In genomic region chr10:3808689-3809199, GRCh38 we compare ENCODE assay signal across 9 cellular contexts. TPM values are rescaled to one million over a fixed set of nuclear protein-coding genes. Genes with fewer than 3 reads are reported as not detected.
A peak's percentile ranks its signal among the peaks of the same experiment; 100 is the strongest.
DNase-seq lines count a peak whose midpoint lies in the region; ATAC-seq, FAIRE-seq and TF ChIP-seq lines count a peak whose summit lies in the region.
"Had no signal": no experiment of that assay in that cellular context is flagged by ENCODE, and none has a peak within 500 bp of the region (broad histone marks: within the 10 kb centered on the region; RNA-seq: fewer than 3 reads in every experiment).

No MANE protein-coding gene starts in this region.

- CTCF ChIA-PET in OCI-LY7 (lab: Charles Lee; ENCODE audit: unreplicated experiment): no interaction called here

- ATAC-seq in CD4-positive, CD25-positive, alpha-beta regulatory T cell (ENCODE audit: low read depth in 2 of 2): no peak
- no peak for ATAC-seq in pancreas

- H3K4me1 Mint-ChIP-seq in CD4-positive, CD25-positive, alpha-beta regulatory T cell: peaks cover 5 to 88% (median 63%) of the 10 kb centered on the region in 4 donors

- H3K27me3 Mint-ChIP-seq in CD4-positive, CD25-positive, alpha-beta regulatory T cell: no peaks in the 10 kb centered on the region

- H3K9me3 Mint-ChIP-seq in CD4-positive, CD25-positive, alpha-beta regulatory T cell: no peaks in the 10 kb centered on the region

- peaks cover 79% of the 10 kb centered on the region for H3K4me1 ChIP-seq in CD4-positive, CD25-positive, alpha-beta regulatory T cell (ENCODE audit: control insufficient read depth, insufficient read depth, low read length, poor library complexity, severe bottlenecking)
- H3K4me1 ChIP-seq in OCI-LY7 (ENCODE audit: insufficient read depth, low read length, poor library complexity, severe bottlenecking) (peaks cover 86% of the 10 kb centered on the region), pancreas (peaks cover 46 to 78% (median 51%) of the 10 kb centered on the region in 3 donors)
- peaks cover 72% of the 10 kb centered on the region for H3K4me1 ChIP-seq in effector memory CD4-positive, alpha-beta T cell (ENCODE audit: control insufficient read depth, insufficient read depth, low read length, poor library complexity, severe bottlenecking)

- H3K4me3 Mint-ChIP-seq in CD4-positive, CD25-positive, alpha-beta regulatory T cell: peak overlapping the region; percentile 40 to 82 (median 50)

- H3K36me3 Mint-ChIP-seq in CD4-positive, CD25-positive, alpha-beta regulatory T cell: no peaks in the 10 kb centered on the region

- intact Hi-C loops in OCI-LY7 (cut with micrococcal nuclease; ENCODE audit: unreplicated experiment) (no loop called here), pancreas (cut with DNase I) (no loop called here)

- peak overlapping the region; percentile 34 for H3K4me3 ChIP-seq in CD4-positive, CD25-positive, alpha-beta regulatory T cell (ENCODE audit: low read depth, low read length)
- H3K4me3 ChIP-seq in OCI-LY7 (ENCODE audit: low read depth, low read length, poor library complexity, severe bottlenecking) (no peak overlapping the region), pancreas (no peak overlapping the region), MG63 (no peak overlapping the region; the same call in 1 of the 2 replicates)
- no peak overlapping the region for H3K4me3 ChIP-seq in effector memory CD4-positive, alpha-beta T cell (ENCODE audit: insufficient read depth, low read depth, low read length, poor library complexity, severe bottlenecking)

- no peaks in the 10 kb centered on the region for H3K79me2 ChIP-seq in OCI-LY7 (ENCODE audit: insufficient read depth, low read depth, low read length)

- H3K27ac Mint-ChIP-seq in CD4-positive, CD25-positive, alpha-beta regulatory T cell: peak overlapping the region in 2 of 3 donors; percentile 94 to 99

- no peak for DNase-seq in CD4-positive, CD25-positive, alpha-beta regulatory T cell
- DNase-seq in OCI-LY7 (ENCODE audit: low spot score) (no peak), pancreas (no peak), MG63 (no peak), AML-193 (lab: John Stamatoyannopoulos, UW) (no peak), iPS-NIHi7 (ENCODE audit: extremely low spot score) (no peak), occipital lobe (lab: John Stamatoyannopoulos, UW) (no peak)
- DNase-seq in effector memory CD4-positive, alpha-beta T cell: no peak
- DNase-seq: NCI-H1092 treated with DMSO at 0.1 percent for 48 hours had no signal

- H3K9me2 ChIP-seq in OCI-LY7 (ENCODE audit: insufficient read depth, low read length): no peaks in the 10 kb centered on the region

- H3K4me2 ChIP-seq in OCI-LY7 (ENCODE audit: low read length): peak overlapping the region; percentile 94

- POLR2A ChIA-PET in OCI-LY7 (lab: Charles Lee): interaction anchor here (1.9 to 2.2 kb wide), 2 partner anchors 24 to 64 kb away, joined by 7 to 12 read pairs; partner anchors contain the start of gene KLF6

- BruUV-seq in OCI-LY7 (replicated peaks; lab: Mats Ljungman, UMichigan): no TSS peak

- WGBS in pancreas, 2 donors: 86 to 93% methylated on average over 6 of the region's 6 CpGs

- no peaks in the 10 kb centered on the region for H3K36me3 ChIP-seq in CD4-positive, CD25-positive, alpha-beta regulatory T cell (ENCODE audit: control insufficient read depth, insufficient read depth, low read length)
- H3K36me3 ChIP-seq in OCI-LY7 (ENCODE audit: insufficient read depth, low read length) (no peaks in the 10 kb centered on the region), pancreas (no peaks in the 10 kb centered on the region), MG63 (no peaks in the 10 kb centered on the region)
- H3K36me3 ChIP-seq in effector memory CD4-positive, alpha-beta T cell (ENCODE audit: control insufficient read depth, insufficient read depth, low read length): no peaks in the 10 kb centered on the region

- FAIRE-seq in pancreas (lab: Jason Lieb, UNC): no peak

- no peaks in the 10 kb centered on the region for H3K27me3 ChIP-seq in CD4-positive, CD25-positive, alpha-beta regulatory T cell (ENCODE audit: control insufficient read depth, insufficient read depth, low read length)
- H3K27me3 ChIP-seq in effector memory CD4-positive, alpha-beta T cell (replicated peaks; ENCODE audit: control insufficient read depth, insufficient read depth, low read length, poor library complexity, severe bottlenecking): no peaks in the 10 kb centered on the region
- H3K27me3 ChIP-seq in pancreas: no peaks in the 10 kb centered on the region
- no peaks in the 10 kb centered on the region for H3K27me3 ChIP-seq in MG63

- H2AFZ ChIP-seq in OCI-LY7 (ENCODE audit: low read length): peak overlapping the region; percentile 83; the same call in 1 of the 2 replicates

- no peaks in the 10 kb centered on the region for H3K9me3 ChIP-seq in CD4-positive, CD25-positive, alpha-beta regulatory T cell (ENCODE audit: control insufficient read depth in 2 of 2, low read length in 2 of 2)
- H3K9me3 ChIP-seq in OCI-LY7 (ENCODE audit: low read length): no peaks in the 10 kb centered on the region
- H3K9me3 ChIP-seq in effector memory CD4-positive, alpha-beta T cell (ENCODE audit: control insufficient read depth, low read length): no peaks in the 10 kb centered on the region
- no peaks in the 10 kb centered on the region for H3K9me3 ChIP-seq in pancreas
- no peaks in the 10 kb centered on the region for H3K9me3 ChIP-seq in MG63

- peak overlapping the region; percentile 99 for H3K27ac ChIP-seq in CD4-positive, CD25-positive, alpha-beta regulatory T cell (ENCODE audit: insufficient read depth, low read length, poor library complexity, severe bottlenecking)
- H3K27ac ChIP-seq in OCI-LY7 (ENCODE audit: low read depth, low read length, poor library complexity, severe bottlenecking) (peak overlapping the region; percentile 58), pancreas (peak overlapping the region in 3 of 4 donors; percentile 0 to 97 (median 96))
- peak overlapping the region; percentile 99 for H3K27ac ChIP-seq in effector memory CD4-positive, alpha-beta T cell (ENCODE audit: insufficient read depth, low read length, poor library complexity, severe bottlenecking)

- no peaks in the 10 kb centered on the region for H4K20me1 ChIP-seq in OCI-LY7 (ENCODE audit: insufficient read depth, low read length)

- TF ChIP-seq CTCF in OCI-LY7 (conservative IDR thresholded peaks at IDR 0.05; ENCODE audit: low read length) (no peak), pancreas (IDR thresholded peaks at IDR 0.05) (no peak)

RNA-seq across cellular contexts. Expression of gene KLF6, which starts 23.7 kb away (rescaled TPM):
- 1,887 TPM for total RNA-seq in CD4-positive, CD25-positive, alpha-beta regulatory T cell
- 100 to 1,000 TPM; 630 to 812 (median 656) TPM for polyA plus RNA-seq in CD4-positive, CD25-positive, alpha-beta regulatory T cell
- 19.2 and 24.0 TPM in 2 replicates for total RNA-seq in OCI-LY7 (2014; rRNA removed; shearing (Covaris generic))
- total RNA-seq in OCI-LY7 (2022): 43.0 and 54.0 TPM in 2 replicates
- total RNA-seq in pancreas: 100 to 1,000 TPM in 1 of 6 donors, 10 to 100 TPM in 5; 41.2 to 157 (median 70.5) TPM
- 10 to 100 TPM; 29.0 to 41.0 TPM for polyA plus RNA-seq in pancreas
- total RNA-seq in MG63 (2014; rRNA removed; shearing (Covaris generic); ENCODE audit: low replicate concordance): 38.8 and 40.4 TPM in 2 replicates
- total RNA-seq in occipital lobe: 91.9 TPM

Comparison
In these comparisons a context has a peak if more than half of its experiments do, and no peak if none do; other contexts are left out.
1. RNA of gene KLF6, which starts 23.7 kb away (total RNA-seq): 1,887 TPM in CD4-positive, CD25-positive, alpha-beta regulatory T cell (single experiment); 91.9 TPM in occipital lobe (single experiment), 41.2 to 157 TPM in pancreas, 19.2 to 54.0 TPM in OCI-LY7 and 38.8 to 40.4 TPM in MG63; every median in the first group is over 10 times any median in the second.
2. Peak in every context shown above with its lines, with median percentiles within 50 percentile points of each other: H3K27ac ChIP-seq.